Comparison of ENCODE assay signal across 5 cellular contexts in the genomic region with DNA sequence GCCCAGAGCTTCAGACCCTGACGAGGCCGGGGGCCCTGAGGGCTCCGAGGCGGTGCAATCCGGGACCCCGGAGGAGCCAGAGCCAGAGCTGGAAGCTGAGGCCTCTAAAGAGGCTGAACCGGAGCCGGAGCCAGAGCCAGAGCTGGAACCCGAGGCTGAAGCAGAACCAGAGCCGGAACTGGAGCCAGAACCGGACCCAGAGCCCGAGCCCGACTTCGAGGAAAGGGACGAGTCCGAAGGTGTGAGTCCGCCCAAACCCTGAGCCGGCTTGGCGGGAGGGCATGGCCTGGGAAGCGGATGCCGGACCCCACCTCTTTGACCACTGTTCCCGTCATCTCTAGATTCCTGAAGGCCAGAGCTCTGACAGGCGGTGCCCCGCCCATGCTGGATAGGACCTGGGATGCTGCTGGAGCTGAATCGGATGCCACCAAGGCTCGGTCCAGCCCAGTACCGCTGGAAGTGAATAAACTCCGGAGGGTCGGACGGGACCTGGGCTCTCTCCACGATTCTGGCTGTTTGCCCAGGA. TPM values are rescaled to one million over a fixed set of nuclear protein-coding genes. Genes with fewer than 3 reads are reported as not detected.
A peak's percentile ranks its signal among the peaks of the same experiment; 100 is the strongest.
DNase-seq lines count a peak whose midpoint lies in the region; ATAC-seq and TF ChIP-seq lines count a peak whose summit lies in the region.

No MANE protein-coding gene starts in this region.

- no peak for TF ChIP-seq POLR2A in stomach (IDR thresholded peaks at IDR 0.05)

- TF ChIP-seq CTCF in Panc1 (IDR thresholded peaks at IDR 0.05) (no peak), epithelial cell of esophagus (IDR thresholded peaks at IDR 0.05; ENCODE audit: insufficient read depth, low read depth, low read length, missing control alignments) (no peak), stomach (IDR thresholded peaks at IDR 0.05) (no peak)

- intact Hi-C loops in Panc1 (cut with micrococcal nuclease; ENCODE audit: unreplicated experiment): no loop called here
- intact Hi-C loops in stomach (cut with DNase I; ENCODE audit: low total_unique reads): no loop called here

- WGBS in stomach, 5 donors: 50 to 63% (median 56%) methylated on average over 23 to 31 of the region's 31 CpGs

- POLR2A ChIA-PET in Panc1 (lab: Charles Lee): interaction anchor here (0.5 kb wide), 1 partner anchor 21 kb away, joined by 8 read pairs; no protein-coding TSS in a partner anchor

- H3K4me1 ChIP-seq in Panc1 (ENCODE audit: control insufficient read depth, insufficient read depth, low read length) (peaks cover 14% of the 10 kb centered on the region), stomach (peaks cover 48 to 79% (median 61%) of the 10 kb centered on the region in 4 donors)

- TF ChIP-seq EP300 in stomach (IDR thresholded peaks at IDR 0.05): no peak

- ATAC-seq in Panc1: no peak
- ATAC-seq in GM18907 (IDR thresholded peaks at IDR 0.05; ENCODE audit: unreplicated experiment): no peak

- H3K4me3 ChIP-seq in Panc1 (ENCODE audit: low read depth in 2 of 2, low read length in 2 of 2) (peak overlapping the region; percentile 51 to 64), epithelial cell of esophagus (ENCODE audit: low read length) (peak overlapping the region; percentile 55), stomach (peak overlapping the region; percentile 43 to 52 (median 49))

- H3K36me3 ChIP-seq in Panc1 (ENCODE audit: control insufficient read depth, insufficient read depth, low read length) (no peaks in the 10 kb centered on the region; the same call in 1 of the 2 replicates), stomach (peaks cover 0 to 7% (median 1%) of the 10 kb centered on the region in 4 donors)

- in situ Hi-C loops in Panc1 (cut with HindIII; ENCODE audit: low pct_unique_long_range_greater_than_20kb, low sequenced_read_pairs): no loop called here

- BruUV-seq in Panc1 (replicated peaks; lab: Mats Ljungman, UMichigan): no TSS peak

- CTCF ChIA-PET in Panc1 (lab: Charles Lee): no interaction called here

- H3K27ac ChIP-seq in Panc1 (ENCODE audit: low read length): peak overlapping the region; percentile 18
- H3K27ac ChIP-seq in stomach: peak overlapping the region; percentile 63 to 92 (median 89)

- DNase-seq in Panc1 (ENCODE audit: low read depth, low spot score): no peak
- no peak for DNase-seq in epithelial cell of esophagus (ENCODE audit: low read depth)
- DNase-seq in stomach: no peak
- DNase-seq in RKO (ENCODE audit: low spot score): no peak

- H3K9me3 ChIP-seq in Panc1 (ENCODE audit: control insufficient read depth, insufficient read depth, low read depth, low read length) (no peaks in the 10 kb centered on the region), stomach (no peaks in the 10 kb centered on the region)

- H3K27me3 ChIP-seq in Panc1 (ENCODE audit: control insufficient read depth, insufficient read depth, low read length) (no peaks in the 10 kb centered on the region), stomach (peaks cover 0 to 27% (median 0%) of the 10 kb centered on the region in 3 donors)

RNA-seq across cellular contexts. Expression of gene NOL3, which starts 4.4 kb away (rescaled TPM):
- 27.9 TPM for total RNA-seq in Panc1 (2021; ENCODE audit: unreplicated experiment)
- 63.2 TPM for polyA plus RNA-seq in Panc1 (2012; ENCODE audit: insufficient read length)
- total RNA-seq in stomach: 100 to 1,000 TPM in 1 of 5 donors, 10 to 100 TPM in 4; 11.4 to 492 (median 39.4) TPM
- 10 to 100 TPM; 17.2 to 59.7 (median 21.5) TPM for polyA plus RNA-seq in stomach

RNA-seq across cellular contexts. Expression of gene MATCAP1, which starts 9.0 kb away (rescaled TPM):
- total RNA-seq in Panc1 (2021; ENCODE audit: unreplicated experiment) (13.9 TPM), stomach (100 to 1,000 TPM in 1 of 5 donors, 10 to 100 TPM in 4; 13.2 to 156 (median 24.0) TPM)
- 13.6 TPM for polyA plus RNA-seq in Panc1 (2012; ENCODE audit: insufficient read length)
- polyA plus RNA-seq in stomach: 10 to 100 TPM in 1 of 3 donors, 1 to 10 TPM in 2; 8.5 to 25.7 (median 9.5) TPM

RNA-seq across cellular contexts. Expression of gene HSF4, which starts 10.2 kb away (rescaled TPM):
- 38.6 TPM for total RNA-seq in Panc1 (2021; ENCODE audit: unreplicated experiment)
- 53.0 TPM for polyA plus RNA-seq in Panc1 (2012; ENCODE audit: insufficient read length)
- total RNA-seq in stomach: 100 to 1,000 TPM in 1 of 5 donors, 10 to 100 TPM in 3, 1 to 10 TPM in 1; 9.5 to 630 (median 36.5) TPM
- 10 to 100 TPM; 23.8 to 65.4 (median 27.9) TPM for polyA plus RNA-seq in stomach

RNA-seq across cellular contexts. Expression of gene FBXL8, which starts 15.0 kb away (rescaled TPM):
- total RNA-seq in Panc1 (2021; ENCODE audit: unreplicated experiment) (17.8 TPM), stomach (100 to 1,000 TPM in 1 of 5 donors, 10 to 100 TPM in 3, 1 to 10 TPM in 1; 5.5 to 412 (median 51.3) TPM)
- polyA plus RNA-seq in Panc1 (2012; ENCODE audit: insufficient read length): 21.9 TPM
- polyA plus RNA-seq in stomach: 10 to 100 TPM in 2 of 3 donors, 1 to 10 TPM in 1; 8.3 to 18.3 (median 10.7) TPM

RNA-seq across cellular contexts. Expression of gene TRADD, which starts 15.1 kb away (rescaled TPM):
- 18.5 TPM for total RNA-seq in Panc1 (2021; ENCODE audit: unreplicated experiment)
- polyA plus RNA-seq in Panc1 (2012; ENCODE audit: insufficient read length): 32.3 TPM
- 100 to 1,000 TPM in 1 of 5 donors, 10 to 100 TPM in 4; 10.6 to 112 (median 38.4) TPM for total RNA-seq in stomach
- 10 to 100 TPM; 18.9 to 39.4 (median 34.8) TPM for polyA plus RNA-seq in stomach
